In genomic region chr9:13806731-13807130, GRCh38 we compare ENCODE assay signal across 23 cellular contexts.
A peak's percentile ranks its signal among the peaks of the same experiment; 100 is the strongest.
DNase-seq lines count a peak whose midpoint lies in the region; ATAC-seq, FAIRE-seq and TF ChIP-seq lines count a peak whose summit lies in the region.
"Had no signal": no experiment of that assay in that cellular context is flagged by ENCODE, and none has a peak within 500 bp of the region (broad histone marks: within the 10 kb centered on the region; RNA-seq: fewer than 3 reads in every experiment).

No MANE protein-coding gene starts in this region.

- no peak overlapping the region for H4K8ac ChIP-seq in trophoblast cell (ENCODE audit: low read depth, low read length)

- H3K14ac ChIP-seq in trophoblast cell (ENCODE audit: low read length) = no peak overlapping the region

- no peak overlapping the region for H2AK5ac ChIP-seq in trophoblast cell (ENCODE audit: low read length)

- no peak for FAIRE-seq in kidney (lab: Jason Lieb, UNC)
- FAIRE-seq: D721Med, G401.6, HTR-8/SVneo had no signal

- H2AFZ ChIP-seq in trophoblast cell (ENCODE audit: insufficient read depth, low read length, poor library complexity) = no peak overlapping the region

- H3K36me3 ChIP-seq in BLaER1 (no peaks in the 10 kb centered on the region), trophoblast cell (ENCODE audit: control insufficient read depth in 1 of 2, insufficient read depth in 2 of 2, low read length in 2 of 2) (no peaks in the 10 kb centered on the region), kidney (ENCODE audit: control insufficient read depth in 1 of 2, insufficient read depth in 2 of 2, low read length in 2 of 2) (no peaks in the 10 kb centered on the region)
- H3K36me3 ChIP-seq: HAP-1 had no signal

- H3K4me1 ChIP-seq in BLaER1 = peaks cover 44% of the 10 kb centered on the region
- H3K4me1 ChIP-seq in trophoblast cell (ENCODE audit: control insufficient read depth in 1 of 2, insufficient read depth in 2 of 2, low read length in 2 of 2) = no peaks in the 10 kb centered on the region
- no peaks in the 10 kb centered on the region for H3K4me1 ChIP-seq in kidney (ENCODE audit: control insufficient read depth in 1 of 2, insufficient read depth in 1 of 2, low read depth in 1 of 2, low read length in 2 of 2)
- H3K4me1 ChIP-seq: HAP-1 had no signal

- no peak for ATAC-seq in GM18909 (IDR thresholded peaks at IDR 0.05; ENCODE audit: poor library complexity, unreplicated experiment)

- H3K18ac ChIP-seq in trophoblast cell (ENCODE audit: low read length) = no peak overlapping the region

- H3K79me1 ChIP-seq in trophoblast cell (ENCODE audit: low read length) = no peaks in the 10 kb centered on the region

- H4K12ac ChIP-seq in trophoblast cell (ENCODE audit: low read depth, low read length) = no peak overlapping the region

- H3K23ac ChIP-seq in trophoblast cell (ENCODE audit: low read length) = no peak overlapping the region

- TF ChIP-seq CTCF in epithelial cell of esophagus (IDR thresholded peaks at IDR 0.05; ENCODE audit: insufficient read depth, low read depth, low read length, missing control alignments) (no peak), kidney (IDR thresholded peaks at IDR 0.05; ENCODE audit: borderline replicate concordance, extremely low read depth, insufficient read depth) (no peak)

- no CpG with 5 or more reads among the region's 2 CpGs for WGBS in trophoblast cell (ENCODE audit: extremely low coverage, insufficient coverage, insufficient read length)

- intact Hi-C loops in kidney (cut with DNase I) = no loop called here

- H2BK5ac ChIP-seq in trophoblast cell (ENCODE audit: low read depth, low read length, poor library complexity) = no peak overlapping the region

- H2BK12ac ChIP-seq in trophoblast cell (ENCODE audit: low read length) = no peak overlapping the region

- no peak overlapping the region for H2BK120ac ChIP-seq in trophoblast cell (ENCODE audit: insufficient read depth, low read length, poor library complexity)

- H3K4me3 ChIP-seq in BLaER1 = no peak overlapping the region
- H3K4me3 ChIP-seq in epithelial cell of esophagus (ENCODE audit: low read length) = no peak overlapping the region
- H3K4me3 ChIP-seq in trophoblast cell (ENCODE audit: low read depth, low read length) = no peak overlapping the region
- no peak overlapping the region for H3K4me3 ChIP-seq in kidney (ENCODE audit: low read length in 2 of 2)
- H3K4me3 ChIP-seq: HAP-1, SK-N-MC had no signal

- H3K27me3 ChIP-seq in BLaER1 = no peaks in the 10 kb centered on the region
- H3K27me3 ChIP-seq in trophoblast cell (ENCODE audit: insufficient read depth, low read length) = no peaks in the 10 kb centered on the region

- H4K20me1 ChIP-seq in BLaER1 = no peaks in the 10 kb centered on the region

- H3K9ac ChIP-seq in BLaER1 (no peak overlapping the region), trophoblast cell (ENCODE audit: low read length) (no peak overlapping the region), kidney (ENCODE audit: low read length in 2 of 2) (no peak overlapping the region)

- DNase-seq in NCI-H226 (peak; percentile 8), epithelial cell of esophagus (ENCODE audit: low read depth) (peak; percentile 79), trophoblast cell (peak; percentile 50 to 86), kidney (no peak), SK-N-DZ (ENCODE audit: low spot score) (no peak)
- DNase-seq: GOT3, HFFc6, KG1, MM.1S, NCI-H1694, NCI-H2029 treated with DMSO at 0.1 percent for 48 hours, NCI-H2227 treated with DMSO at 0.1 percent for 48 hours, NCI-H510A, NCI-H69, RPMI8226, SHP77 treated with DMSO at 0.1 percent for 48 hours had no signal

- no peak overlapping the region for H4K91ac ChIP-seq in trophoblast cell (ENCODE audit: low read depth, low read length)

- no peaks in the 10 kb centered on the region for H3K79me2 ChIP-seq in trophoblast cell (ENCODE audit: control insufficient read depth, insufficient read depth, low read length, poor library complexity)

- H3K9me3 ChIP-seq in BLaER1 (no peaks in the 10 kb centered on the region), trophoblast cell (ENCODE audit: insufficient read depth, low read depth, low read length) (no peaks in the 10 kb centered on the region), kidney (ENCODE audit: control insufficient read depth in 1 of 2, low read length in 2 of 2) (no peaks in the 10 kb centered on the region)
- H3K9me3 ChIP-seq: HAP-1 had no signal

- H3K27ac ChIP-seq in BLaER1 = no peak overlapping the region
- no peak overlapping the region for H3K27ac ChIP-seq in trophoblast cell (ENCODE audit: low read depth, low read length)
- no peak overlapping the region for H3K27ac ChIP-seq in kidney (ENCODE audit: low read depth in 2 of 2, low read length in 2 of 2)
- H3K27ac ChIP-seq: SK-N-MC had no signal

- no peak overlapping the region for H3K4ac ChIP-seq in trophoblast cell (ENCODE audit: low read depth, low read length)

- peak overlapping the region; percentile 48; the same call in 1 of the 2 replicates for H3K4me2 ChIP-seq in BLaER1
- no peak overlapping the region for H3K4me2 ChIP-seq in trophoblast cell (ENCODE audit: low read length)

Comparison
In these comparisons a context has a peak if more than half of its experiments do, and no peak if none do; other contexts are left out.
1. DNase-seq: peak in NCI-H226 (single experiment), epithelial cell of esophagus (single experiment) and trophoblast cell (2 of 2); none in kidney (single experiment) and SK-N-DZ (single experiment).